In genomic region chr16:83917152-83918120, GRCh38 we compare ENCODE assay signal across 31 cellular contexts. TPM values are rescaled to one million over a fixed set of nuclear protein-coding genes. Genes with fewer than 3 reads are reported as not detected.
"Had no signal": no experiment of that assay in that cellular context is flagged by ENCODE, and none has a peak within 500 bp of the region (broad histone marks: within the 10 kb centered on the region; RNA-seq: fewer than 3 reads in every experiment).

No MANE protein-coding gene starts in this region.

- H3K4me3 Mint-ChIP-seq: activated CD4-positive, alpha-beta memory T cell treated with anti-CD3 and anti-CD28 coated beads, Interleukin-2, amount 10 ng/mL, durations not matched to agents 7 days and 5 days; activated CD4-positive, alpha-beta T cell treated with anti-CD3 and anti-CD28 coated beads, Interleukin-2, amount 10 ng/mL, durations not matched to agents 24 days and 14 days; activated T-cell treated with anti-CD3 and anti-CD28 coated beads, Interleukin-2, amount 50 U/mL, for 4 hours; activated T-helper 17 cell treated with anti-CD3 and anti-CD28 coated beads, Interleukin-2, amount 50 U/mL, for 72 hours; dendritic cell treated with granulocyte-macrophage colony-stimulating factor and Interleukin-4, amounts not matched to agents 40 ng/mL and 50 ng/mL, for 4 days; endodermal cell; immature natural killer cell; nephron; T-helper 2 cell treated with Interferon-gamma antibody and Interleukin-4, amounts not matched to agents 5 μg/mL and 100 μg/mL, for 36 hours had no signal

- H3K4me1 Mint-ChIP-seq: activated CD4-positive, alpha-beta memory T cell treated with anti-CD3 and anti-CD28 coated beads, Interleukin-2, amount 10 ng/mL, durations not matched to agents 7 days and 5 days; activated CD4-positive, alpha-beta T cell treated with anti-CD3 and anti-CD28 coated beads, Interleukin-2, amount 10 ng/mL, durations not matched to agents 24 days and 14 days had no signal

- H3K36me3 ChIP-seq: uterus had no signal

- H3K4me3 ChIP-seq: esophagus muscularis mucosa, heart left ventricle, left lung, lung, pancreas, psoas muscle, testis, transverse colon, uterus had no signal

- H3K4me1 ChIP-seq: foreskin keratinocyte, left lung, pancreas, testis, transverse colon, uterus had no signal

- H3K27me3 ChIP-seq: esophagus muscularis mucosa, foreskin keratinocyte, heart left ventricle, left lung, pancreas, testis, transverse colon, uterus had no signal

- H3K9me3 ChIP-seq: esophagus muscularis mucosa, heart left ventricle, left lung, pancreas, psoas muscle, testis, transverse colon, uterus had no signal

- ATAC-seq: activated CD4-positive, CD25-positive, alpha-beta regulatory T cell treated with anti-CD3 and anti-CD28 coated beads, Interleukin-2, amount 50 U/mL, for 24 hours; activated T-cell treated with anti-CD3 and anti-CD28 coated beads, Interleukin-2, amount 50 U/mL, for 4 hours; activated T-helper 17 cell treated with anti-CD3 and anti-CD28 coated beads, Interleukin-2, amount 50 U/mL, for 72 hours; foreskin keratinocyte; left lung; pancreas; psoas muscle; stimulated activated naive CD8-positive, alpha-beta T cell treated with anti-CD3 and anti-CD28 coated beads, Interleukin-15, Interleukin-2, amounts not matched to agents 100 U/mL and 50 U/mL, for 24 hours had no signal

- DNase-seq: activated CD4-positive, alpha-beta memory T cell treated with anti-CD3 and anti-CD28 coated beads, Interleukin-2, amount 10 ng/mL, durations not matched to agents 7 days and 5 days; activated CD4-positive, alpha-beta T cell treated with anti-CD3 and anti-CD28 coated beads, Interleukin-2, amount 10 ng/mL, durations not matched to agents 24 days and 14 days; activated gamma-delta T cell treated with Interleukin-2 at 50 U/mL for 16 hours; activated naive CD4-positive, alpha-beta T cell treated with anti-CD3 and anti-CD28 coated beads, Interleukin-2, amount 50 U/mL, for 16 hours; activated T-cell treated with anti-CD3 and anti-CD28 coated beads, Interleukin-2, amount 50 U/mL, for 4 hours; amniotic stem cell; caudate nucleus; endodermal cell; foreskin keratinocyte; hypothalamus; immature natural killer cell; kidney glomerular epithelial cell; psoas muscle; stimulated activated CD4-positive, alpha-beta T cell treated with anti-CD3 and anti-CD28 coated beads, Interleukin-12 subunit alpha, Interleukin-12 subunit beta, amount 100 ng/mL, for 4 hours; stimulated activated CD4-positive, alpha-beta T cell treated with anti-CD3 and anti-CD28 coated beads, Interleukin-4, amount 100 ng/mL, for 1 hour; stimulated activated naive CD8-positive, alpha-beta T cell treated with anti-CD3 and anti-CD28 coated beads, Interleukin-15, Interleukin-2, amounts not matched to agents 100 U/mL and 50 U/mL, for 24 hours; T-helper 1 cell; testis; transverse colon; uterus had no signal

- H3K27ac Mint-ChIP-seq: activated CD4-positive, alpha-beta memory T cell treated with anti-CD3 and anti-CD28 coated beads, Interleukin-2, amount 10 ng/mL, durations not matched to agents 7 days and 5 days; activated CD4-positive, alpha-beta T cell treated with anti-CD3 and anti-CD28 coated beads, Interleukin-2, amount 10 ng/mL, durations not matched to agents 24 days and 14 days; activated T-helper 17 cell treated with anti-CD3 and anti-CD28 coated beads, Interleukin-2, amount 50 U/mL, for 72 hours; dendritic cell treated with granulocyte-macrophage colony-stimulating factor and Interleukin-4, amounts not matched to agents 40 ng/mL and 50 ng/mL, for 4 days; endodermal cell; nephron; T-helper 2 cell treated with Interferon-gamma antibody and Interleukin-4, amounts not matched to agents 5 μg/mL and 100 μg/mL, for 36 hours had no signal

- H3K9me3 Mint-ChIP-seq: activated T-cell treated with anti-CD3 and anti-CD28 coated beads, Interleukin-2, amount 50 U/mL, for 4 hours; activated T-helper 17 cell treated with anti-CD3 and anti-CD28 coated beads, Interleukin-2, amount 50 U/mL, for 72 hours; dendritic cell treated with granulocyte-macrophage colony-stimulating factor and Interleukin-4, amounts not matched to agents 40 ng/mL and 50 ng/mL, for 4 days; endodermal cell; immature natural killer cell had no signal

- H3K27ac ChIP-seq: esophagus muscularis mucosa, foreskin keratinocyte, heart left ventricle, left lung, pancreas, psoas muscle, testis, transverse colon, uterus, VCaP had no signal

- H3K27me3 Mint-ChIP-seq: activated CD4-positive, alpha-beta memory T cell treated with anti-CD3 and anti-CD28 coated beads, Interleukin-2, amount 10 ng/mL, durations not matched to agents 7 days and 5 days; activated CD4-positive, alpha-beta T cell treated with anti-CD3 and anti-CD28 coated beads, Interleukin-2, amount 10 ng/mL, durations not matched to agents 24 days and 14 days; activated T-helper 17 cell treated with anti-CD3 and anti-CD28 coated beads, Interleukin-2, amount 50 U/mL, for 72 hours; dendritic cell treated with granulocyte-macrophage colony-stimulating factor and Interleukin-4, amounts not matched to agents 40 ng/mL and 50 ng/mL, for 4 days had no signal

- FAIRE-seq: pancreas had no signal

RNA-seq across cellular contexts. Expression of gene NECAB2, which starts 50.6 kb away (rescaled TPM):
- total RNA-seq: activated CD4-positive, alpha-beta memory T cell treated with anti-CD3 and anti-CD28 coated beads, Interleukin-2, amount 10 ng/mL, durations not matched to agents 7 days and 5 days; activated CD4-positive, alpha-beta T cell treated with anti-CD3 and anti-CD28 coated beads, Interleukin-2, amount 10 ng/mL, durations not matched to agents 24 days and 14 days; activated T-cell treated with anti-CD3 and anti-CD28 coated beads, Interleukin-2, amount 50 U/mL, for 4 hours; activated T-helper 17 cell treated with anti-CD3 and anti-CD28 coated beads, Interleukin-2, amount 50 U/mL, for 72 hours; esophagus muscularis mucosa; foreskin keratinocyte; psoas muscle had no signal
- polyA plus RNA-seq: foreskin keratinocyte, immature natural killer cell had no signal
